ENCODE assay signal across 25 cellular contexts in the genomic region with DNA sequence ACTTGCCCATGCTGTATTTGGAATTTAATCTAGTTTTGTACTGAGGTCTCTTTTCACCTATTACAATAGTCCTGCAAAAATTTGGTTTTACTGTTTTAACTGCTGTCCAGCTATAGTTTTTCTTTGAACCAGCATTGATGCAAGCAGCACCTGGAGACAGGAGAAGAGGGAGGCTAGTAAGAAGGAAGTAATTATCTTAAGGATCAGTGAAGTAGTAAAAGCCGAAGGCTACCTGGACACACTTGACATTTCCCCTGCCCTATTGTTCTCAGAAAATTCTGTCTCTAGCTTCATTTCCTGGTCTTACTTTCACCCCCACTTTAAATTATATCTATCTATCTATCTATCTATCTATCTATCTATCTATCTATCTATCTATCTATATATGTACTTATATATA. TPM values are rescaled to one million over a fixed set of nuclear protein-coding genes. Genes with fewer than 3 reads are reported as not detected.
A peak's percentile ranks its signal among the peaks of the same experiment; 100 is the strongest.
DNase-seq lines count a peak whose midpoint lies in the region; ATAC-seq and TF ChIP-seq lines count a peak whose summit lies in the region.
"Had no signal": no experiment of that assay in that cellular context is flagged by ENCODE, and none has a peak within 500 bp of the region (broad histone marks: within the 10 kb centered on the region; RNA-seq: fewer than 3 reads in every experiment).

No MANE protein-coding gene starts in this region.

- H3K4me3 ChIP-seq in mucosa of descending colon (no peak overlapping the region), vagina (no peak overlapping the region)
- H3K4me3 ChIP-seq: A549; BLaER1 treated with 17β-estradiol and CSF1 and Interleukin-3, amounts not matched to agents 10 nM and 100 nM; GM12878 had no signal

- CTCF ChIA-PET in Calu3 (lab: Charles Lee), result interaction anchor here (1.1 to 2.1 kb wide), 3 partner anchors 10 to 79 kb away, joined by 3 to 6 read pairs (median 4); no protein-coding TSS in a partner anchor

- H3K36me3 Mint-ChIP-seq in Calu3 (ENCODE audit: insufficient read depth, unreplicated experiment), result peaks cover 3% of the 10 kb centered on the region
- H3K36me3 Mint-ChIP-seq: CD8-positive, alpha-beta T cell had no signal

- no peaks in the 10 kb centered on the region for H3K9me3 Mint-ChIP-seq in Calu3 (ENCODE audit: low read depth, unreplicated experiment)
- H3K9me3 Mint-ChIP-seq: CD8-positive, alpha-beta T cell had no signal

- H3K27ac Mint-ChIP-seq in Calu3 (ENCODE audit: unreplicated experiment), result peak overlapping the region; percentile 68
- H3K27ac Mint-ChIP-seq: B cell; CD4-positive, alpha-beta T cell; CD8-positive, alpha-beta T cell had no signal

- DNase-seq in NCI-H2029 (lab: John Stamatoyannopoulos, UW), result peak; percentile 7
- DNase-seq in NCI-H2029 treated with DMSO at 0.1 percent for 48 hours (lab: John Stamatoyannopoulos, UW), result no peak
- DNase-seq in Calu3, result no peak
- no peak for DNase-seq in left colon
- no peak for DNase-seq in mucosa of descending colon
- no peak for DNase-seq in hypothalamus (lab: John Stamatoyannopoulos, UW)
- DNase-seq in vagina (ENCODE audit: extremely low spot score in 2 of 2), result no peak
- DNase-seq: AML-193; Caco-2; CD4-positive, alpha-beta T cell; CD8-positive, alpha-beta T cell; DMS 273 treated with DMSO at 0.1 percent for 48 hours; DMS153; DMS53; DMS79; DND-41; EL; GDM1 had no signal

- H3K4me1 Mint-ChIP-seq in Calu3 (ENCODE audit: low read depth, unreplicated experiment), result peaks cover 68% of the 10 kb centered on the region
- H3K4me1 Mint-ChIP-seq: B cell had no signal

- ATAC-seq in left colon, result peak; percentile 64
- peak; percentile 67 for ATAC-seq in mucosa of descending colon
- ATAC-seq in HG02840 (IDR thresholded peaks at IDR 0.05; ENCODE audit: low FRiP score, unreplicated experiment), result no peak
- ATAC-seq: A549; CD8-positive, alpha-beta T cell; GM12878 had no signal

- H3K27me3 Mint-ChIP-seq in Calu3 (ENCODE audit: unreplicated experiment), result no peaks in the 10 kb centered on the region
- H3K27me3 Mint-ChIP-seq: B cell; CD4-positive, alpha-beta T cell had no signal

- H3K4me3 Mint-ChIP-seq in Calu3 (ENCODE audit: low read depth, unreplicated experiment), result no peak overlapping the region
- H3K4me3 Mint-ChIP-seq: B cell; CD4-positive, alpha-beta T cell; CD8-positive, alpha-beta T cell had no signal

- TF ChIP-seq CTCF in Calu3 (IDR thresholded peaks at IDR 0.05; ENCODE audit: unreplicated experiment), result no peak
- no peak for TF ChIP-seq CTCF in mucosa of descending colon (IDR thresholded peaks at IDR 0.05)
- TF ChIP-seq CTCF in vagina (IDR thresholded peaks at IDR 0.05), result no peak

- BruUV-seq in Calu3 (replicated peaks; lab: Mats Ljungman, UMichigan), result no TSS peak

- H3K27ac ChIP-seq in vagina, result no peak overlapping the region
- H3K27ac ChIP-seq: 22Rv1; A549; BLaER1 treated with 17β-estradiol and CSF1 and Interleukin-3, amounts not matched to agents 10 nM and 100 nM; C4-2B had no signal

- no peaks in the 10 kb centered on the region for H3K9me3 ChIP-seq in mucosa of descending colon
- no peaks in the 10 kb centered on the region for H3K9me3 ChIP-seq in vagina
- H3K9me3 ChIP-seq: A549; BLaER1 treated with 17β-estradiol and CSF1 and Interleukin-3, amounts not matched to agents 10 nM and 100 nM; Caco-2 had no signal

- no peaks in the 10 kb centered on the region for H3K27me3 ChIP-seq in vagina
- H3K27me3 ChIP-seq: BLaER1 treated with 17β-estradiol and CSF1 and Interleukin-3, amounts not matched to agents 10 nM and 100 nM had no signal

- no peaks in the 10 kb centered on the region for H3K4me1 ChIP-seq in mucosa of descending colon (ENCODE audit: low read depth)
- H3K4me1 ChIP-seq in vagina, result no peaks in the 10 kb centered on the region
- H3K4me1 ChIP-seq: Caco-2 had no signal

- intact Hi-C loops in Calu3 (cut with micrococcal nuclease; ENCODE audit: unreplicated experiment), result no loop called here
- intact Hi-C loops in left colon (cut with DNase I, micrococcal nuclease), result no loop called here
- intact Hi-C loops in mucosa of descending colon (cut with DNase I, micrococcal nuclease), result no loop called here
- intact Hi-C loops in vagina (cut with DNase I), result no loop called here

- no peak for TF ChIP-seq POLR2A in vagina (IDR thresholded peaks at IDR 0.05)

- H3K36me3 ChIP-seq in mucosa of descending colon (ENCODE audit: low read depth) (no peaks in the 10 kb centered on the region), vagina (no peaks in the 10 kb centered on the region)
- H3K36me3 ChIP-seq: BLaER1 treated with 17β-estradiol and CSF1 and Interleukin-3, amounts not matched to agents 10 nM and 100 nM had no signal

RNA-seq across cellular contexts. Expression of a gene that starts 43.5 kb away (rescaled TPM):
- total RNA-seq in Calu3 (2022), result 261 and 357 TPM in 2 replicates
- 10 to 100 TPM; 71.5 to 83.4 TPM for total RNA-seq in left colon
- 10 to 100 TPM; 65.6 to 95.8 (median 90.0) TPM for total RNA-seq in mucosa of descending colon
- 54.0 TPM for total RNA-seq in vagina
- total RNA-seq: B cell; CD4-positive, alpha-beta T cell; CD8-positive, alpha-beta T cell had no signal
